ENCODE assay signal across 9 cellular contexts in genomic region chr3:150022406-150023238, GRCh38. TPM values are rescaled to one million over a fixed set of nuclear protein-coding genes. Genes with fewer than 3 reads are reported as not detected.
DNase-seq lines count a peak whose midpoint lies in the region; ATAC-seq and TF ChIP-seq lines count a peak whose summit lies in the region.
"Had no signal": no experiment of that assay in that cellular context is flagged by ENCODE, and none has a peak within 500 bp of the region (broad histone marks: within the 10 kb centered on the region; RNA-seq: fewer than 3 reads in every experiment).

No MANE protein-coding gene starts in this region.

- H3K27me3 ChIP-seq in HUES64 (ENCODE audit: insufficient read depth, low read length) = no peaks in the 10 kb centered on the region

- peak overlapping the region; percentile 85 for H3K27ac Mint-ChIP-seq in chondrocyte (ENCODE audit: unreplicated experiment)
- H3K27ac Mint-ChIP-seq: CD14-positive monocyte had no signal

- no peaks in the 10 kb centered on the region for H3K36me3 ChIP-seq in HUES64 (ENCODE audit: insufficient read depth, low read length)

- peaks cover 17% of the 10 kb centered on the region for H3K4me1 ChIP-seq in HUES64 (ENCODE audit: insufficient read depth, low read length)

- H3K9me3 ChIP-seq in HUES64 (ENCODE audit: insufficient read depth, low read depth, low read length) = no peaks in the 10 kb centered on the region

- ATAC-seq in GM21423 (IDR thresholded peaks at IDR 0.05; ENCODE audit: unreplicated experiment) = peak; percentile 75

- no peak overlapping the region for H3K9ac ChIP-seq in HUES64 (ENCODE audit: low read depth, low read length)

- no peaks in the 10 kb centered on the region for H3K27me3 Mint-ChIP-seq in chondrocyte (ENCODE audit: low read depth)

- peak overlapping the region; percentile 41; the same call in 1 of the 2 replicates for H3K27ac ChIP-seq in HUES64 (ENCODE audit: low read depth, low read length)

- CTCF ChIA-PET in GM10248 (lab: Yijun Ruan, JAX) = interaction anchor here (0.7 to 1.2 kb wide), 3 partner anchors 10 to 37 kb away, joined by 3 to 4 read pairs (median 3); no protein-coding TSS in a partner anchor

- TF ChIP-seq CTCF in AG10803 (conservative IDR thresholded peaks at IDR 0.05; ENCODE audit: low read length) = no peak
- TF ChIP-seq CTCF in chondrocyte (IDR thresholded peaks at IDR 0.05) = no peak
- TF ChIP-seq CTCF in GM10248 (IDR thresholded peaks at IDR 0.05; ENCODE audit: control extremely low read depth, extremely low read depth, low read depth, missing control alignments) = no peak

- peaks cover 33% of the 10 kb centered on the region for H3K4me1 Mint-ChIP-seq in chondrocyte (ENCODE audit: low read depth)
- H3K4me1 Mint-ChIP-seq: CD14-positive monocyte had no signal

- peaks cover 8% of the 10 kb centered on the region for H3K36me3 Mint-ChIP-seq in chondrocyte (ENCODE audit: low read depth)
- H3K36me3 Mint-ChIP-seq: CD14-positive monocyte had no signal

- WGBS in HUES64 = 83% methylated on average over 8 of the region's 8 CpGs

- POLR2A ChIA-PET in GM10248 (lab: Yijun Ruan, JAX) = no interaction called here

- in situ Hi-C loops in KBM-7 (cut with MboI; ENCODE audit: low pct_unique_long_range_greater_than_20kb, low sequenced_read_pairs) = no loop called here

- H3K9me3 Mint-ChIP-seq in chondrocyte (ENCODE audit: low read depth) = peaks cover 42% of the 10 kb centered on the region

- no peak overlapping the region for H3K4me3 Mint-ChIP-seq in chondrocyte (ENCODE audit: unreplicated experiment)
- H3K4me3 Mint-ChIP-seq: CD14-positive monocyte had no signal

- H3K4me3 ChIP-seq in AG10803 (ENCODE audit: low read length) = no peak overlapping the region
- no peak overlapping the region for H3K4me3 ChIP-seq in HUES64 (ENCODE audit: low read length)

- peak; percentile 36 for DNase-seq in AG10803 (ENCODE audit: low read depth)
- no peak for DNase-seq in chondrocyte (ENCODE audit: low spot score)
- DNase-seq in KBM-7 = no peak
- no peak for DNase-seq in GM10248 (ENCODE audit: extremely low spot score)
- no peak for DNase-seq in activated CD4-positive, alpha-beta T cell treated with anti-CD3 and anti-CD28 coated beads for 48 hours
- no peak for DNase-seq in SW 1271 (lab: John Stamatoyannopoulos, UW)

RNA-seq across cellular contexts. Expression of gene PFN2, which starts 51.9 kb away (rescaled TPM):
- 205 TPM for polyA plus RNA-seq in HUES64 (2013, experiment 1 of 2)
- polyA plus RNA-seq in HUES64 (2013, experiment 2 of 2) = 255 TPM
- 430 to 447 TPM (median 437 TPM) in 3 replicates for total RNA-seq in chondrocyte
- polyA plus RNA-seq: CD14-positive monocyte had no signal
